ENCODE assay signal across 1 cellular context in the genomic region with DNA sequence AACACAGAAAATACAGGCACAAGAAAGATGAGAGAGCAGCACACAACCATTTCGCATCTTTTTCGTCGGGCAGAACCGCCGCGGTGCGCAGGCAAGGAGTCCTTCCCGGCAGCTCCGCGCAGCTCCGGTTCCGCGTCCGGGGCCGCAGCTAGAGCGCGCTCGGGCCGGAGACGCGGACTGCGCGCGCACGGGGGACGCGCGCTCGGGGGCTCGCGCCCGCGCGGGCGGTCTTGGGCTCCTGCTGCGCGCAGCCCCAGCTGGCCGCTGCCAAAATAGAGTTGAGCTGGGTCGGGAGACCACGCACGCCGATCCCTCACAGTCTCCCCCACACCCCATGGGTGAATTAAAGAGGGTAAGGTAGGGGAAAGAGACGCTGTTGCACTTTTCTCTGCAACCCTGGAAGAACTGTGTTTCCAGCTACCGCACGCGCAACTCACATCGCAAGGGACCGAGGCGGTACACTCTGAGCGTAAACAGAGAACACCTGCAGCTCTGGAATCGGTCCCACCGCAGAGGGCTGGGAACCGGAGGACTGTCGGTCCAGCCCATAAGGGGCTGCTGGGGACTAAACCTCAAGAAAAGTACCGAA.
A peak's percentile ranks its signal among the peaks of the same experiment; 100 is the strongest.
TF ChIP-seq lines count a peak whose summit lies in the region.

No MANE protein-coding gene starts in this region.

TF ChIP-seq in A549, 52 proteins besides CTCF, POLR2A, EP300 and RAD21 (continued from another document):
- TF ChIP-seq PHF8 (IDR thresholded peaks at IDR 0.05; ENCODE audit: borderline replicate concordance, low read depth): peak; percentile 32; the same call in 1 of the 2 replicates
- peak; percentile 19; the same call in 1 of the 2 replicates for TF ChIP-seq HOXB13 (CRISPR knock-in tag; IDR thresholded peaks at IDR 0.05; ENCODE audit: low read depth)
- no peak for TF ChIP-seq TFCP2L1 (CRISPR knock-in tag; IDR thresholded peaks at IDR 0.05)
